21 cellular contexts compared by ENCODE assay signal in the genomic region with DNA sequence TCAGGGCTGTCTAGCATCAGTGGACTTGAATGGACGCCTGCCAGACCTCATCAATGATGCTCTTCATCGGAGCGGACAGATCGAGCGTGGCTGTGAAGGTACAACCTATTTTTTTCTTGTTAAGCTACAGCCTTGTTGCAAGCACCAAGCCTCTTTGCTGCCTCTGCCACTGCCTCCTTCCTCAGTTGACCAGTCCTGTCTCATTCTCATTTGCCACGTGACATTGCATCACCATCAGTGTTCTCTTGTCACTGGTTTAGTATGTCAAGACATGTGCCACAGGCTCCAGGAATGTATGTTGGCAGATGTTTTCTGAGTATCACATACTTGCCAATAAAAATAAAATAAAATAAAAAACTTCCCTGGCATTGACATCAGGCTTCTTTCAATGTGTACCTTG.
DNase-seq lines count a peak whose midpoint lies in the region; ATAC-seq, FAIRE-seq and TF ChIP-seq lines count a peak whose summit lies in the region.
"Had no signal": no experiment of that assay in that cellular context is flagged by ENCODE, and none has a peak within 500 bp of the region (broad histone marks: within the 10 kb centered on the region; RNA-seq: fewer than 3 reads in every experiment).

No MANE protein-coding gene starts in this region.

- ATAC-seq in aorta (ENCODE audit: low FRiP score) (peak; percentile 47), HG03439 (IDR thresholded peaks at IDR 0.05; ENCODE audit: unreplicated experiment) (no peak)

- H3K4me1 Mint-ChIP-seq in astrocyte (ENCODE audit: low read depth, unreplicated experiment) = peaks cover 9% of the 10 kb centered on the region
- peaks cover 7% of the 10 kb centered on the region for H3K4me1 Mint-ChIP-seq in neural progenitor cell

- no peaks in the 10 kb centered on the region for H3K79me2 ChIP-seq in GM23248 (ENCODE audit: insufficient read depth)
- H3K79me2 ChIP-seq in astrocyte (ENCODE audit: insufficient read depth, low read length) = no peaks in the 10 kb centered on the region
- H3K79me2 ChIP-seq in neural progenitor cell (ENCODE audit: low read depth) = no peaks in the 10 kb centered on the region

- no peaks in the 10 kb centered on the region for H3K9me2 ChIP-seq in GM23248 (ENCODE audit: insufficient read depth)

- no peaks in the 10 kb centered on the region for H3K9me3 Mint-ChIP-seq in astrocyte (ENCODE audit: unreplicated experiment)
- H3K9me3 Mint-ChIP-seq in neural progenitor cell = peaks cover 8% of the 10 kb centered on the region
- H3K9me3 Mint-ChIP-seq: H9 had no signal

- H3K27ac ChIP-seq in GM23248 = peak overlapping the region; percentile 24; the same call in 1 of the 2 replicates
- H3K27ac ChIP-seq in astrocyte (ENCODE audit: low read depth, low read length) = peak overlapping the region; percentile 77
- H3K27ac ChIP-seq in neural progenitor cell = no peak overlapping the region
- no peak overlapping the region for H3K27ac ChIP-seq in aorta (ENCODE audit: low read depth in 1 of 2, low read length in 2 of 2)
- H3K27ac ChIP-seq: C4-2B, Peyer's patch, SJSA1 had no signal

- H3K4me2 ChIP-seq in GM23248 (ENCODE audit: unreplicated experiment) (peak overlapping the region; percentile 61), astrocyte (ENCODE audit: low read length) (no peak overlapping the region), neural progenitor cell (no peak overlapping the region)

- H3K27ac Mint-ChIP-seq in astrocyte (ENCODE audit: unreplicated experiment) (no peak overlapping the region), neural progenitor cell (peak overlapping the region; percentile 90)
- H3K27ac Mint-ChIP-seq: H9 had no signal

- DNase-seq in GM23248 (no peak), astrocyte (ENCODE audit: low read depth) (no peak), neural progenitor cell (ENCODE audit: low spot score) (no peak), aorta (no peak), NCI-H69 (lab: John Stamatoyannopoulos, UW) (no peak)
- no peak for DNase-seq in effector CD4-positive, alpha-beta T cell
- DNase-seq: ACHN, AML-193, DMS79, H9, Kasumi-1, MG63, NCI-H1048, NCI-H1436, NCI-H1930, NCI-H345, Peyer's patch had no signal

- H4K20me1 ChIP-seq in GM23248 (ENCODE audit: insufficient read depth) = no peaks in the 10 kb centered on the region
- H4K20me1 ChIP-seq in astrocyte (ENCODE audit: insufficient read depth, low read length) = no peaks in the 10 kb centered on the region
- no peaks in the 10 kb centered on the region for H4K20me1 ChIP-seq in neural progenitor cell (ENCODE audit: low read depth)

- TF ChIP-seq CTCF in astrocyte (IDR thresholded peaks at IDR 0.05; ENCODE audit: insufficient read depth, low read depth, low read length) = no peak
- TF ChIP-seq CTCF in neural progenitor cell (IDR thresholded peaks at IDR 0.05) = no peak

- no peak overlapping the region for H2AFZ ChIP-seq in GM23248
- no peak overlapping the region for H2AFZ ChIP-seq in astrocyte (ENCODE audit: low read depth, low read length)
- no peak overlapping the region for H2AFZ ChIP-seq in neural progenitor cell (replicated peaks)

- intact Hi-C loops in aorta (cut with DNase I) = loop anchor here in 1 of 2 donors (10.0 kb wide), 1 partner anchor 307 kb away; no protein-coding TSS in a partner anchor

- in situ Hi-C loops in GM23248 (cut with MboI) = loop anchor here (25.0 kb wide), 1 partner anchor 1894 kb away; no protein-coding TSS in a partner anchor

- H3K36me3 Mint-ChIP-seq in astrocyte (ENCODE audit: low read depth, unreplicated experiment) = no peaks in the 10 kb centered on the region
- H3K36me3 Mint-ChIP-seq in neural progenitor cell = peaks cover 2% of the 10 kb centered on the region

- no peak overlapping the region for H3K9ac ChIP-seq in GM23248
- H3K9ac ChIP-seq in astrocyte (ENCODE audit: low read length) = peak overlapping the region; percentile 47
- H3K9ac ChIP-seq in neural progenitor cell = no peak overlapping the region

- H3K27me3 Mint-ChIP-seq in astrocyte (ENCODE audit: low read depth, unreplicated experiment) (no peaks in the 10 kb centered on the region), neural progenitor cell (ENCODE audit: insufficient read depth, low read depth) (peaks cover 9% of the 10 kb centered on the region)

- peaks cover 26% of the 10 kb centered on the region for H3F3A ChIP-seq in GM23248 (ENCODE audit: insufficient read depth)
- no peaks in the 10 kb centered on the region for H3F3A ChIP-seq in neural progenitor cell (ENCODE audit: low read depth)

- H3K4me1 ChIP-seq in GM23248 (ENCODE audit: insufficient read depth) (peaks cover 37% of the 10 kb centered on the region), astrocyte (ENCODE audit: insufficient read depth, low read length) (peaks cover 29% of the 10 kb centered on the region), neural progenitor cell (peaks cover 17% of the 10 kb centered on the region), aorta (ENCODE audit: control insufficient read depth in 1 of 2, insufficient read depth in 2 of 2, low read length in 2 of 2) (peaks cover 2 to 5% of the 10 kb centered on the region in 2 donors)
- H3K4me1 ChIP-seq: Peyer's patch had no signal

- H3K27me3 ChIP-seq in GM23248 (replicated peaks; ENCODE audit: insufficient read depth) (no peaks in the 10 kb centered on the region), astrocyte (ENCODE audit: insufficient read depth, low read length) (no peaks in the 10 kb centered on the region), neural progenitor cell (no peaks in the 10 kb centered on the region), aorta (ENCODE audit: control insufficient read depth in 1 of 2, insufficient read depth in 2 of 2, low read length in 1 of 2) (no peaks in the 10 kb centered on the region)
- H3K27me3 ChIP-seq: MG63, Peyer's patch, SJSA1 had no signal

- H3K36me3 ChIP-seq in GM23248 (ENCODE audit: low read depth) (no peaks in the 10 kb centered on the region), astrocyte (ENCODE audit: insufficient read depth, low read length) (no peaks in the 10 kb centered on the region), neural progenitor cell (no peaks in the 10 kb centered on the region), aorta (ENCODE audit: control insufficient read depth in 1 of 2, insufficient read depth in 2 of 2, low read length in 1 of 2) (no peaks in the 10 kb centered on the region)
- H3K36me3 ChIP-seq: MG63, Peyer's patch, SJSA1 had no signal

- no peak overlapping the region for H3K4me3 Mint-ChIP-seq in astrocyte (ENCODE audit: unreplicated experiment)
- no peak overlapping the region for H3K4me3 Mint-ChIP-seq in neural progenitor cell
- H3K4me3 Mint-ChIP-seq: H9 had no signal

- H3K9me3 ChIP-seq in GM23248 (ENCODE audit: low read depth) (no peaks in the 10 kb centered on the region), astrocyte (ENCODE audit: insufficient read depth, low read depth, low read length) (peaks cover 3% of the 10 kb centered on the region), neural progenitor cell (ENCODE audit: low read depth) (no peaks in the 10 kb centered on the region), aorta (ENCODE audit: control insufficient read depth, low read length) (no peaks in the 10 kb centered on the region)
- H3K9me3 ChIP-seq: MG63, Peyer's patch, SJSA1 had no signal

- FAIRE-seq in astrocyte (lab: Jason Lieb, UNC) = no peak
- FAIRE-seq: HTR-8/SVneo had no signal

- H3K4me3 ChIP-seq in GM23248 (no peak overlapping the region), astrocyte (ENCODE audit: insufficient read depth, low read depth, low read length) (no peak overlapping the region), neural progenitor cell (no peak overlapping the region), aorta (ENCODE audit: low read length in 2 of 2) (no peak overlapping the region)
- H3K4me3 ChIP-seq: MG63, Peyer's patch, SJSA1 had no signal

- 83 to 89% methylated on average over 6 of the region's 6 CpGs for WGBS in GM23248 (ENCODE audit: low coverage in 1 of 2, low lambda C conversion rate in 2 of 2, missing lambda C conversion rate in 2 of 2), 2 experiments
- WGBS in aorta, 2 donors = 75 to 77% methylated on average over 6 of the region's 6 CpGs

Comparison
In these comparisons a context has a peak if more than half of its experiments do, and no peak if none do; other contexts are left out.
1. H3K27ac ChIP-seq: peak in GM23248 (single experiment) and astrocyte (single experiment); none in neural progenitor cell (single experiment) and aorta (0 of 2).